In the genomic region with DNA sequence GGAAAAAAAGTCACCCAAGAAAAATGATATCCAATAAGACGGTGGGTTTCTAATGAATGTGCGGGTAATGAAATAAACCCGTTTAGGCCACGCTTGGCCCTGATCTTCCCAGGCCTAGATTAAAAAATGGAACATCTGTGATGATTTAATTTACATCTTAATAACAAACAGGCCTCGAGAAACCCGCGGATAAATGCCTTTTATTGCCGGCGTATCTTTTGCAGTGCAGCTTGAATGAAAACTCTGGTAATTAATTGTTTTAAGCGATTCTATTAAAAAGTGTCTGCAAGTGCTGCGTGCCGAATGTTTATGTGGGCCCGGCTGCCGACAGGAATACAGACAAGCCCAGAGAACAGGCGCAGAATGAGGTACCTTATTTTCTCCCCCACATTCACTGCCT, we compare ENCODE assay signal across 20 cellular contexts.
DNase-seq lines count a peak whose midpoint lies in the region; ATAC-seq and TF ChIP-seq lines count a peak whose summit lies in the region.
"Had no signal": no experiment of that assay in that cellular context is flagged by ENCODE, and none has a peak within 500 bp of the region (broad histone marks: within the 10 kb centered on the region; RNA-seq: fewer than 3 reads in every experiment).

No MANE protein-coding gene starts in this region.

- H2AFZ ChIP-seq in H9 (ENCODE audit: low read length) (no peak overlapping the region), neuronal stem cell (ENCODE audit: low read length) (peak overlapping the region; percentile 62)
- H2AFZ ChIP-seq: GM23248 had no signal

- H3K18ac ChIP-seq in H9 (ENCODE audit: insufficient read length, low read depth, low read length): no peak overlapping the region
- H3K18ac ChIP-seq in neuronal stem cell (ENCODE audit: low read length): no peak overlapping the region

- peaks cover 88% of the 10 kb centered on the region for H3K27me3 ChIP-seq in BE2C
- no peaks in the 10 kb centered on the region for H3K27me3 ChIP-seq in H9 (ENCODE audit: insufficient read depth, low read length)
- no peaks in the 10 kb centered on the region for H3K27me3 ChIP-seq in neuronal stem cell (ENCODE audit: control insufficient read depth in 3 of 3, insufficient read depth in 3 of 3, low read depth in 1 of 3, low read length in 3 of 3)
- H3K27me3 ChIP-seq in foreskin keratinocyte: peaks cover 20% of the 10 kb centered on the region

- no peak overlapping the region for H3T11ph ChIP-seq in H9 (ENCODE audit: low read length)

- H3K27ac Mint-ChIP-seq in H9: no peak overlapping the region
- H3K27ac Mint-ChIP-seq: CD4-positive, alpha-beta T cell had no signal

- no peak overlapping the region for H3K4ac ChIP-seq in H9 (ENCODE audit: low read depth, low read length)
- H3K4ac ChIP-seq in neuronal stem cell (ENCODE audit: low read length): no peak overlapping the region

- no peak overlapping the region for H3K4me3 Mint-ChIP-seq in H9
- H3K4me3 Mint-ChIP-seq: CD4-positive, alpha-beta T cell had no signal

- H3K36me3 ChIP-seq in BE2C (no peaks in the 10 kb centered on the region), neuronal stem cell (replicated peaks in 1 of 2; ENCODE audit: control insufficient read depth in 2 of 2, insufficient read depth in 2 of 2, low read length in 2 of 2) (no peaks in the 10 kb centered on the region)

- no peak for ATAC-seq in foreskin keratinocyte

- TF ChIP-seq CTCF in BE2C (IDR thresholded peaks at IDR 0.05; ENCODE audit: low read depth, low read length) (no peak), H9 (conservative IDR thresholded peaks at IDR 0.05) (no peak), foreskin keratinocyte (conservative IDR thresholded peaks at IDR 0.05) (no peak)

- H2BK120ac ChIP-seq in H9 (ENCODE audit: low read depth, low read length, poor library complexity, severe bottlenecking) (no peak overlapping the region), neuronal stem cell (ENCODE audit: low read depth, low read length) (no peak overlapping the region)

- H3K4me1 ChIP-seq in BE2C (peaks cover 6% of the 10 kb centered on the region), H9 (ENCODE audit: insufficient read depth, low read length) (no peaks in the 10 kb centered on the region), neuronal stem cell (ENCODE audit: control insufficient read depth in 2 of 2, insufficient read depth in 1 of 2, low read depth in 1 of 2, low read length in 2 of 2) (peaks cover 3 to 23% of the 10 kb centered on the region in 2 donors), foreskin keratinocyte (no peaks in the 10 kb centered on the region)
- H3K4me1 ChIP-seq: Caco-2 had no signal

- no peak overlapping the region for H3K56ac ChIP-seq in H9 (ENCODE audit: insufficient read length, low read depth, low read length)

- H3K4me1 Mint-ChIP-seq in H9: peaks cover 3 to 16% of the 10 kb centered on the region in 2 experiments; a peak in 3 of 4 replicates

- no peak overlapping the region for H4K5ac ChIP-seq in H9 (ENCODE audit: insufficient read length, low read depth, low read length)

- peaks cover 0 to 2% of the 10 kb centered on the region in 2 experiments; a peak in 1 of 5 replicates for H3K9me3 Mint-ChIP-seq in H9
- H3K9me3 Mint-ChIP-seq: CD4-positive, alpha-beta T cell had no signal

- no peak overlapping the region for H2BK15ac ChIP-seq in H9 (ENCODE audit: low read depth, low read length)
- no peak overlapping the region for H2BK15ac ChIP-seq in neuronal stem cell (ENCODE audit: low read length)

- peaks cover 2% of the 10 kb centered on the region for H3K23me2 ChIP-seq in H9 (ENCODE audit: insufficient read length, low read depth, low read length, poor library complexity, severe bottlenecking)

- no CpG with 5 or more reads among the region's 15 CpGs for WGBS in H9 (ENCODE audit: extremely low coverage, insufficient read length, low lambda C conversion rate)
- WGBS in neuronal stem cell (ENCODE audit: extremely low coverage in 2 of 2, insufficient read length in 2 of 2, insufficient replicate concordance in 1 of 2), 2 donors: no CpG with 5 or more reads among the region's 15 CpGs

- H4K8ac ChIP-seq in H9 (replicated peaks; ENCODE audit: insufficient read length, low read depth, low read length) (no peak overlapping the region), neuronal stem cell (ENCODE audit: low read depth, low read length) (no peak overlapping the region)

- no peaks in the 10 kb centered on the region for H3K36me3 Mint-ChIP-seq in H9 (ENCODE audit: insufficient read depth in 1 of 3, low read depth in 3 of 3)

- H3K27ac ChIP-seq in H9 (ENCODE audit: insufficient read length, low read depth, low read length) (no peak overlapping the region), neuronal stem cell (replicated peaks; ENCODE audit: low read length) (no peak overlapping the region), foreskin keratinocyte (no peak overlapping the region), caudate nucleus (ENCODE audit: low read depth, low read length) (no peak overlapping the region)
- H3K27ac ChIP-seq: GM23248 had no signal

- H3K79me2 ChIP-seq in H9 (ENCODE audit: insufficient read depth, low read length): no peaks in the 10 kb centered on the region

- H2BK5ac ChIP-seq in H9 (ENCODE audit: insufficient read length, low read length) (no peak overlapping the region), neuronal stem cell (ENCODE audit: low read length) (no peak overlapping the region)

- H3K4me3 ChIP-seq in BE2C (ENCODE audit: low read depth, low read length) (no peak overlapping the region), neuronal stem cell (ENCODE audit: low read length in 2 of 2) (no peak overlapping the region)
- H3K4me3 ChIP-seq: GM23248 had no signal

- H3K4me2 ChIP-seq in H9 (ENCODE audit: insufficient read depth, insufficient read length, low read length) (no peak overlapping the region), neuronal stem cell (ENCODE audit: insufficient read depth, low read length, poor library complexity, severe bottlenecking) (no peak overlapping the region)

- H2AK5ac ChIP-seq in H9 (ENCODE audit: insufficient read length, low read length) (no peak overlapping the region), neuronal stem cell (ENCODE audit: low read depth, low read length) (no peak overlapping the region)

- H3K9me3 ChIP-seq in BE2C (no peaks in the 10 kb centered on the region), H9 (ENCODE audit: control insufficient read depth, low read depth, low read length) (no peaks in the 10 kb centered on the region), neuronal stem cell (replicated peaks in 1 of 2; ENCODE audit: control insufficient read depth in 2 of 2, insufficient read depth in 1 of 2, low read depth in 1 of 2, low read length in 2 of 2) (no peaks in the 10 kb centered on the region)
- H3K9me3 ChIP-seq: Caco-2 had no signal

- peak; percentile 41 for DNase-seq in BE2C
- DNase-seq in H9: peak; percentile 4
- peak; percentile 8 for DNase-seq in ecto neural progenitor cell (ENCODE audit: low spot score)
- no peak for DNase-seq in neuronal stem cell (ENCODE audit: low spot score)
- no peak for DNase-seq in foreskin keratinocyte
- no peak for DNase-seq in caudate nucleus (lab: John Stamatoyannopoulos, UW)
- DNase-seq in activated CD8-positive, alpha-beta memory T cell treated with anti-CD3 and anti-CD28 coated beads for 24 hours: no peak
- DNase-seq: ACHN; AML-193; Caco-2; CD4-positive, alpha-beta T cell; EL; GM23248; HCEC 1CT; IMR-90; NCI-H1417 treated with DMSO at 0.1 percent for 48 hours; NCI-H1930; NCI-H226; NK-92 treated with Interleukin-12 subunit alpha and Interleukin-12 subunit beta, amount 100 ng/mL, for 24 hours; Right ventricle myocardium superior had no signal

- no peak overlapping the region for H2BK20ac ChIP-seq in H9 (ENCODE audit: low read depth, low read length, poor library complexity, severe bottlenecking)

- no peak overlapping the region for H4K91ac ChIP-seq in H9 (ENCODE audit: insufficient read length, low read depth, low read length)
- no peak overlapping the region for H4K91ac ChIP-seq in neuronal stem cell (ENCODE audit: low read depth, low read length, poor library complexity)

- H4K20me1 ChIP-seq in H9 (ENCODE audit: control insufficient read depth, insufficient read depth, insufficient read length): no peaks in the 10 kb centered on the region

- H3K23ac ChIP-seq in H9 (ENCODE audit: insufficient read length, low read depth, low read length) (no peak overlapping the region), neuronal stem cell (ENCODE audit: low read depth, low read length, poor library complexity) (no peak overlapping the region)

- H2BK12ac ChIP-seq in H9 (ENCODE audit: insufficient read length, low read depth, low read length) (no peak overlapping the region), neuronal stem cell (ENCODE audit: low read length) (no peak overlapping the region)

- H3K27me3 Mint-ChIP-seq in H9 (ENCODE audit: low read depth): peaks cover 4% of the 10 kb centered on the region; the same call in 1 of the 2 replicates

- H3K79me1 ChIP-seq in H9 (ENCODE audit: insufficient read depth, low read depth, low read length, poor library complexity, severe bottlenecking) (no peaks in the 10 kb centered on the region), neuronal stem cell (ENCODE audit: low read depth, low read length) (no peaks in the 10 kb centered on the region)

- H3K9ac ChIP-seq in H9 (ENCODE audit: extremely low read depth, insufficient read length, low read length): no peak overlapping the region
- H3K9ac ChIP-seq in neuronal stem cell (ENCODE audit: low read depth, low read length, poor library complexity): no peak overlapping the region
- H3K9ac ChIP-seq: GM23248 had no signal

- H3K14ac ChIP-seq in H9 (ENCODE audit: insufficient read depth, low read length) (no peak overlapping the region), neuronal stem cell (ENCODE audit: low read length) (no peak overlapping the region)

Comparison
In these comparisons a context has a peak if more than half of its experiments do, and no peak if none do; other contexts are left out.
1. DNase-seq: peak in BE2C (single experiment), H9 (single experiment) and ecto neural progenitor cell (single experiment); none in neuronal stem cell (single experiment), foreskin keratinocyte (0 of 2), caudate nucleus (0 of 61) and activated CD8-positive, alpha-beta memory T cell treated with anti-CD3 and anti-CD28 coated beads for 24 hours (single experiment).